In the genomic region with DNA sequence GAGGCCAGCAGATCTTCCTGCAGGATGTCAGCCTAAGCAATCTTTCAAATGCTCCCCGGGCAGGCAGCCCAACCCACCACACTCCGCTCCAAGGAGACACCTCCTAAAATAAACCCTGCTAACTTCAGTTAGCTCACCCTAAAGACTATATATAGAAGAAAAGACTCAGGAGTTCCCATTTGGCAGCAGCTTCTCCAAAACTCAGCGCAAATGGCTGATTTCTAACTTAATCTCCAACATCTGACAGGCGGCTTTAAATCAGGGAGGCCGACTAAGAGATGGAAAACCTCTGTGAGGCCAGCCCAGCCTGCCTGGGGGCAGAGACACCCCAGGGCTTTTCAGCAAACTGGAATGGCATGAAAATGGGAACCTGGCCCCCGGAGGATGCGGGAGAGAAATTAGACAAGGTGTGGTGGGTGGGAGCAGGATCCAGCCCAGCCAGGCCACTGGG, we compare ENCODE assay signal across 1 cellular context.
TF ChIP-seq lines count a peak whose summit lies in the region.

No MANE protein-coding gene starts in this region.

TF ChIP-seq in GM23338, 12 proteins besides CTCF, POLR2A, EP300 and RAD21 (continued from another document):
- no peak for TF ChIP-seq ZNF462 (CRISPR knock-in tag; IDR thresholded peaks at IDR 0.05)
